In the genomic region with DNA sequence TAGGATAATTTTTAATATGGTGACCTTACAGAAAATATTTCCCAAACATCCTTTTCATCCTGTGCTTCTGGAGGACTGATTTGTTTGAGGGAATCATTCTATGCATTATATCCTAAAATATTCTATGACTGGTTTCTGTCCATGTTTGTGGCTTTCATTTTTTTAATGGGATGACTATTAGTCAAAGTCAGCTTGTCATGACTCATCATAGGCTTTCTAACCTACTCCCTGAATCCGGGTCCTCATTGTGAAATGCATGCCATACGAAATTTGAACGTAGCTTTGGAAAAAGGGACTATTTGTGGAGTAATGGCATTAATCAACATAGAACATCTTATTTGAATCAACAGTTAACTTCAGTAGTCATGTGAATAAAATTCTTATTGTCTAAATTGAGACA, we compare ENCODE assay signal across 10 cellular contexts. TPM values are rescaled to one million over a fixed set of nuclear protein-coding genes. Genes with fewer than 3 reads are reported as not detected.
DNase-seq lines count a peak whose midpoint lies in the region; ATAC-seq, FAIRE-seq and TF ChIP-seq lines count a peak whose summit lies in the region.
"Had no signal": no experiment of that assay in that cellular context is flagged by ENCODE, and none has a peak within 500 bp of the region (broad histone marks: within the 10 kb centered on the region; RNA-seq: fewer than 3 reads in every experiment).

No MANE protein-coding gene starts in this region.

- H3K36me3 ChIP-seq in astrocyte (ENCODE audit: insufficient read depth, low read length) (peaks cover 21% of the 10 kb centered on the region), Peyer's patch (peaks cover 0 to 21% (median 0%) of the 10 kb centered on the region in 3 donors)

- H3K27ac ChIP-seq in astrocyte (ENCODE audit: low read depth, low read length) (peak overlapping the region; percentile 77), Peyer's patch (no peak overlapping the region)

- H3K4me3 Mint-ChIP-seq in astrocyte (ENCODE audit: unreplicated experiment) (no peak overlapping the region), osteocyte (ENCODE audit: unreplicated experiment) (peak overlapping the region; percentile 45)
- no peak overlapping the region for H3K4me3 Mint-ChIP-seq in stimulated activated effector memory CD8-positive, alpha-beta T cell treated with anti-CD3 and anti-CD28 coated beads, Interleukin-12 subunit alpha, Interleukin-12 subunit beta, amount 100 ng/mL, for 72 hours
- H3K4me3 Mint-ChIP-seq: dendritic cell treated with granulocyte-macrophage colony-stimulating factor and Interleukin-4, amounts not matched to agents 40 ng/mL and 50 ng/mL, for 4 days had no signal

- H3K4me3 ChIP-seq in astrocyte (ENCODE audit: insufficient read depth, low read depth, low read length) (no peak overlapping the region), Peyer's patch (no peak overlapping the region)

- peak overlapping the region; percentile 72 for H3K4me2 ChIP-seq in astrocyte (ENCODE audit: low read length)

- H3K9me3 ChIP-seq in astrocyte (ENCODE audit: insufficient read depth, low read depth, low read length) = no peaks in the 10 kb centered on the region
- no peaks in the 10 kb centered on the region for H3K9me3 ChIP-seq in Peyer's patch

- FAIRE-seq in GM19239 (lab: Jason Lieb, UNC) (peak; percentile 8), astrocyte (lab: Jason Lieb, UNC) (peak; percentile 92)
- FAIRE-seq: GM12892 had no signal

- no peaks in the 10 kb centered on the region for H3K79me2 ChIP-seq in astrocyte (ENCODE audit: insufficient read depth, low read length)

- no peaks in the 10 kb centered on the region for H4K20me1 ChIP-seq in astrocyte (ENCODE audit: insufficient read depth, low read length)

- no peak overlapping the region for H2AFZ ChIP-seq in astrocyte (ENCODE audit: low read depth, low read length)

- H3K27me3 Mint-ChIP-seq in astrocyte (ENCODE audit: low read depth, unreplicated experiment) (no peaks in the 10 kb centered on the region), osteocyte (ENCODE audit: unreplicated experiment) (no peaks in the 10 kb centered on the region)
- H3K27me3 Mint-ChIP-seq: dendritic cell treated with granulocyte-macrophage colony-stimulating factor and Interleukin-4, amounts not matched to agents 40 ng/mL and 50 ng/mL, for 4 days had no signal

- no peaks in the 10 kb centered on the region for H3K9me3 Mint-ChIP-seq in astrocyte (ENCODE audit: unreplicated experiment)
- no peaks in the 10 kb centered on the region for H3K9me3 Mint-ChIP-seq in osteocyte (ENCODE audit: unreplicated experiment)
- no peaks in the 10 kb centered on the region for H3K9me3 Mint-ChIP-seq in stimulated activated effector memory CD8-positive, alpha-beta T cell treated with anti-CD3 and anti-CD28 coated beads, Interleukin-12 subunit alpha, Interleukin-12 subunit beta, amount 100 ng/mL, for 72 hours
- H3K9me3 Mint-ChIP-seq: dendritic cell treated with granulocyte-macrophage colony-stimulating factor and Interleukin-4, amounts not matched to agents 40 ng/mL and 50 ng/mL, for 4 days had no signal

- H3K27me3 ChIP-seq in astrocyte (ENCODE audit: insufficient read depth, low read length) (no peaks in the 10 kb centered on the region), Peyer's patch (no peaks in the 10 kb centered on the region)

- no peak for TF ChIP-seq POLR2A in Peyer's patch (IDR thresholded peaks at IDR 0.05)

- peaks cover 16% of the 10 kb centered on the region for H3K4me1 ChIP-seq in astrocyte (ENCODE audit: insufficient read depth, low read length)
- no peaks in the 10 kb centered on the region for H3K4me1 ChIP-seq in Peyer's patch

- TF ChIP-seq CTCF in astrocyte (IDR thresholded peaks at IDR 0.05; ENCODE audit: insufficient read depth, low read depth, low read length) = no peak
- no peak for TF ChIP-seq CTCF in osteocyte (IDR thresholded peaks at IDR 0.05)
- TF ChIP-seq CTCF in Peyer's patch (IDR thresholded peaks at IDR 0.05) = no peak

- ATAC-seq in stimulated activated effector memory CD8-positive, alpha-beta T cell treated with anti-CD3 and anti-CD28 coated beads, Interleukin-12 subunit alpha, Interleukin-12 subunit beta, amount 100 ng/mL, for 72 hours = no peak
- no peak for ATAC-seq in HG03025 (IDR thresholded peaks at IDR 0.05; ENCODE audit: low FRiP score, unreplicated experiment)

- H3K4me1 Mint-ChIP-seq in astrocyte (ENCODE audit: low read depth, unreplicated experiment) (peaks cover 16% of the 10 kb centered on the region), osteocyte (ENCODE audit: unreplicated experiment) (peaks cover 15% of the 10 kb centered on the region)
- H3K4me1 Mint-ChIP-seq in stimulated activated effector memory CD8-positive, alpha-beta T cell treated with anti-CD3 and anti-CD28 coated beads, Interleukin-12 subunit alpha, Interleukin-12 subunit beta, amount 100 ng/mL, for 72 hours = no peaks in the 10 kb centered on the region

- H3K9ac ChIP-seq in astrocyte (ENCODE audit: low read length) = peak overlapping the region; percentile 58

- DNase-seq in GM19239 (ENCODE audit: insufficient read length, low spot score) = no peak
- DNase-seq in astrocyte (ENCODE audit: low read depth) = peak; percentile 79
- no peak for DNase-seq in osteocyte (ENCODE audit: extremely low spot score, unreplicated experiment)
- no peak for DNase-seq in stimulated activated effector memory CD8-positive, alpha-beta T cell treated with anti-CD3 and anti-CD28 coated beads, Interleukin-12 subunit alpha, Interleukin-12 subunit beta, amount 100 ng/mL, for 72 hours (ENCODE audit: low spot score in 2 of 2)
- DNase-seq in Peyer's patch = no peak
- DNase-seq: midbrain, NCI-H2107 had no signal

- H3K27ac Mint-ChIP-seq in astrocyte (ENCODE audit: unreplicated experiment) (peak overlapping the region; percentile 79), osteocyte (ENCODE audit: unreplicated experiment) (peak overlapping the region; percentile 91)
- no peak overlapping the region for H3K27ac Mint-ChIP-seq in stimulated activated effector memory CD8-positive, alpha-beta T cell treated with anti-CD3 and anti-CD28 coated beads, Interleukin-12 subunit alpha, Interleukin-12 subunit beta, amount 100 ng/mL, for 72 hours
- H3K27ac Mint-ChIP-seq: dendritic cell treated with granulocyte-macrophage colony-stimulating factor and Interleukin-4, amounts not matched to agents 40 ng/mL and 50 ng/mL, for 4 days had no signal

- peaks cover 15% of the 10 kb centered on the region for H3K36me3 Mint-ChIP-seq in astrocyte (ENCODE audit: low read depth, unreplicated experiment)
- H3K36me3 Mint-ChIP-seq in osteocyte (ENCODE audit: unreplicated experiment) = peaks cover 33% of the 10 kb centered on the region
- peaks cover 86% of the 10 kb centered on the region for H3K36me3 Mint-ChIP-seq in stimulated activated effector memory CD8-positive, alpha-beta T cell treated with anti-CD3 and anti-CD28 coated beads, Interleukin-12 subunit alpha, Interleukin-12 subunit beta, amount 100 ng/mL, for 72 hours

RNA-seq across cellular contexts. Expression of gene TCTN2, which starts 10.6 kb away (rescaled TPM):
- total RNA-seq in astrocyte = 9.2 TPM in 2 replicates
- total RNA-seq in osteocyte = 12.8 and 13.7 TPM in 2 replicates
- total RNA-seq in Peyer's patch = 1 to 10 TPM; 1.2 to 9.1 (median 4.3) TPM

RNA-seq across cellular contexts. Expression of gene GTF2H3, which starts 26.7 kb away (rescaled TPM):
- total RNA-seq in astrocyte (41.2 and 41.8 TPM in 2 replicates), osteocyte (29.5 and 29.7 TPM in 2 replicates), Peyer's patch (10 to 100 TPM; 11.1 to 25.6 (median 15.5) TPM)

RNA-seq across cellular contexts. Expression of gene EIF2B1, which starts 26.8 kb away (rescaled TPM):
- 49.3 and 52.6 TPM in 2 replicates for total RNA-seq in astrocyte
- 45.8 and 47.6 TPM in 2 replicates for total RNA-seq in osteocyte
- 100 to 1,000 TPM in 2 of 4 donors, 10 to 100 TPM in 2; 89.1 to 113 (median 103) TPM for total RNA-seq in Peyer's patch

RNA-seq across cellular contexts. Expression of gene ATP6V0A2, which starts 51.8 kb away (rescaled TPM):
- total RNA-seq in astrocyte (25.5 and 26.2 TPM in 2 replicates), osteocyte (31.8 and 33.9 TPM in 2 replicates), Peyer's patch (10 to 100 TPM; 15.7 to 53.5 (median 32.9) TPM)

RNA-seq across cellular contexts. Expression of gene DDX55, which starts 58.4 kb away (rescaled TPM):
- 17.3 and 20.1 TPM in 2 replicates for total RNA-seq in astrocyte
- total RNA-seq in osteocyte = 19.3 and 21.6 TPM in 2 replicates
- 10 to 100 TPM; 15.2 to 47.9 (median 24.4) TPM for total RNA-seq in Peyer's patch
